ENCODE assay signal across 21 cellular contexts in the genomic region with DNA sequence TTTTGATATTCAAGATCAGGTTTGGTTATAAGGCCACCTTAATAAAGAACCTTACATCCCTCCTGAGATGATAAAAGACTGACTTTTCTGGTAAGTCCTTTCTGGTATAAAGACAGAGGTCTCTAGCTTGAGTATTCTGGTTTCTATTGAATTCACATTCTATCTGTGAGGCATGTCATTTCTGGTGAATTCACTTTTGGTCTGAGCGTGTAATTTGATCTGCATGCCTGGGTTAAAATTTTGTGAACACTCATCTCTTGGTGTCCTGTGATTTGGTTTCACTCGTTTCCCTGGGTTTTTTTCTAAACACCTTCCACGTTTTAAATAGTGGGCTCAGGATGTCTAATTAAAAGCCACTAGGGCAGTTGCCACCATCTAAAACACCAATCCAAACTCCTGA. TPM values are rescaled to one million over a fixed set of nuclear protein-coding genes. Genes with fewer than 3 reads are reported as not detected.
DNase-seq lines count a peak whose midpoint lies in the region; ATAC-seq, FAIRE-seq and TF ChIP-seq lines count a peak whose summit lies in the region.
"Had no signal": no experiment of that assay in that cellular context is flagged by ENCODE, and none has a peak within 500 bp of the region (broad histone marks: within the 10 kb centered on the region; RNA-seq: fewer than 3 reads in every experiment).

No MANE protein-coding gene starts in this region.

- H3K36me3 ChIP-seq in Karpas-422 (ENCODE audit: insufficient read depth, low read length) (peaks cover 30% of the 10 kb centered on the region), transverse colon (peaks cover 0 to 34% (median 16%) of the 10 kb centered on the region in 4 donors)
- H3K36me3 ChIP-seq: prostate gland had no signal

- no peaks in the 10 kb centered on the region for H3K27me3 Mint-ChIP-seq in CD4-positive, alpha-beta T cell
- H3K27me3 Mint-ChIP-seq: activated B cell treated with CpG ODN at 0.5 μM for 24 hours; activated CD4-positive, alpha-beta memory T cell treated with anti-CD3 and anti-CD28 coated beads for 36 hours; stimulated activated naive CD8-positive, alpha-beta T cell treated with anti-CD3 and anti-CD28 coated beads, Interleukin-15, amount 100 ng/mL, for 72 hours had no signal

- no peak overlapping the region for H3K9ac ChIP-seq in Karpas-422 (ENCODE audit: low read length)

- H3K4me3 Mint-ChIP-seq in CD4-positive, alpha-beta T cell, result no peak overlapping the region
- H3K4me3 Mint-ChIP-seq: activated B cell treated with CpG ODN at 0.5 μM for 24 hours; activated CD4-positive, alpha-beta memory T cell treated with anti-CD3 and anti-CD28 coated beads for 36 hours; stimulated activated naive CD8-positive, alpha-beta T cell treated with anti-CD3 and anti-CD28 coated beads, Interleukin-15, amount 100 ng/mL, for 72 hours had no signal

- TF ChIP-seq EP300 in transverse colon (IDR thresholded peaks at IDR 0.05; ENCODE audit: low read depth), result no peak

- CTCF ChIA-PET in CD4-positive, alpha-beta T cell (lab: Charles Lee), result no interaction called here

- H3K9me3 ChIP-seq in CD4-positive, alpha-beta T cell (ENCODE audit: control insufficient read depth, low read length), result no peaks in the 10 kb centered on the region
- H3K9me3 ChIP-seq in Karpas-422 (ENCODE audit: low read length) (no peaks in the 10 kb centered on the region), transverse colon (no peaks in the 10 kb centered on the region)
- H3K9me3 ChIP-seq: heart right ventricle, left ventricle myocardium inferior, Peyer's patch, prostate gland, upper lobe of left lung had no signal

- TF ChIP-seq CTCF in 22Rv1 (IDR thresholded peaks at IDR 0.05), result no peak
- TF ChIP-seq CTCF in CD4-positive, alpha-beta T cell (IDR thresholded peaks at IDR 0.05), result no peak
- no peak for TF ChIP-seq CTCF in transverse colon (IDR thresholded peaks at IDR 0.05)

- intact Hi-C loops in CD4-positive, alpha-beta T cell (cut with DNase I, micrococcal nuclease), result no loop called here
- intact Hi-C loops in transverse colon (cut with DNase I; ENCODE audit: low total_unique reads), result no loop called here

- no peak overlapping the region for H3K4me2 ChIP-seq in Karpas-422 (ENCODE audit: low read depth, low read length, poor library complexity, severe bottlenecking)

- H2AFZ ChIP-seq in Karpas-422 (ENCODE audit: low read length), result no peak overlapping the region

- FAIRE-seq in frontal cortex (lab: Jason Lieb, UNC), result no peak
- FAIRE-seq: small intestine had no signal

- H3K27ac ChIP-seq in 22Rv1 (peak overlapping the region; percentile 17; the same call in 1 of the 2 replicates), Karpas-422 (ENCODE audit: low read length) (no peak overlapping the region), epithelial cell of prostate (peak overlapping the region; percentile 21), transverse colon (no peak overlapping the region)
- no peak overlapping the region for H3K27ac ChIP-seq in CD4-positive, alpha-beta T cell (ENCODE audit: low read depth, low read length)
- H3K27ac ChIP-seq: heart right ventricle, Peyer's patch, prostate gland, upper lobe of left lung had no signal

- ATAC-seq in CD4-positive, alpha-beta T cell (ENCODE audit: poor library complexity), result no peak

- WGBS in transverse colon (ENCODE audit: low coverage in 1 of 2), 2 donors, result 30 to 52% methylated on average over 2 to 3 of the region's 3 CpGs

- POLR2A ChIA-PET in CD4-positive, alpha-beta T cell (lab: Charles Lee), result interaction anchor here (0.8 to 6.1 kb wide), 2 partner anchors 12 to 41 kb away, joined by 3 to 51 read pairs; a partner anchor contains a TSS

- H3K27ac Mint-ChIP-seq in CD4-positive, alpha-beta T cell, result peak overlapping the region; percentile 47
- H3K27ac Mint-ChIP-seq: activated B cell treated with CpG ODN at 0.5 μM for 24 hours; activated CD4-positive, alpha-beta memory T cell treated with anti-CD3 and anti-CD28 coated beads for 36 hours had no signal

- H3K4me1 Mint-ChIP-seq in CD4-positive, alpha-beta T cell (ENCODE audit: low read depth), result peaks cover 20% of the 10 kb centered on the region

- no peaks in the 10 kb centered on the region for H3K9me3 Mint-ChIP-seq in CD4-positive, alpha-beta T cell
- H3K9me3 Mint-ChIP-seq: activated B cell treated with CpG ODN at 0.5 μM for 24 hours; activated CD4-positive, alpha-beta memory T cell treated with anti-CD3 and anti-CD28 coated beads for 36 hours; stimulated activated naive CD8-positive, alpha-beta T cell treated with anti-CD3 and anti-CD28 coated beads, Interleukin-15, amount 100 ng/mL, for 72 hours had no signal

- H3K4me1 ChIP-seq in Karpas-422 (ENCODE audit: low read length), result no peaks in the 10 kb centered on the region
- no peaks in the 10 kb centered on the region for H3K4me1 ChIP-seq in transverse colon
- H3K4me1 ChIP-seq: Peyer's patch, prostate gland, upper lobe of left lung had no signal

- H4K20me1 ChIP-seq in Karpas-422 (ENCODE audit: insufficient read depth, low read depth, low read length), result peaks cover 24% of the 10 kb centered on the region; the same call in 1 of the 2 replicates

- no peaks in the 10 kb centered on the region for H3K27me3 ChIP-seq in CD4-positive, alpha-beta T cell (ENCODE audit: control insufficient read depth, insufficient read depth, low read length)
- H3K27me3 ChIP-seq in Karpas-422 (ENCODE audit: low read length) (no peaks in the 10 kb centered on the region), transverse colon (no peaks in the 10 kb centered on the region)
- H3K27me3 ChIP-seq: heart right ventricle, Peyer's patch, upper lobe of left lung had no signal

- DNase-seq in CD4-positive, alpha-beta T cell, result no peak
- DNase-seq in Karpas-422, result peak; percentile 73
- no peak for DNase-seq in epithelial cell of prostate (ENCODE audit: low read depth, low spot score)
- DNase-seq in COR-L47 (lab: John Stamatoyannopoulos, UW), result no peak
- no peak for DNase-seq in frontal cortex (ENCODE audit: low spot score in 2 of 2)
- no peak for DNase-seq in activated CD4-positive, CD25-positive, alpha-beta regulatory T cell (lab: John Stamatoyannopoulos, UW)
- no peak for DNase-seq in transverse colon
- DNase-seq: activated B cell treated with CpG ODN at 0.5 μM for 24 hours; activated CD4-positive, alpha-beta memory T cell treated with anti-CD3 and anti-CD28 coated beads for 36 hours; cerebellar nuclear complex; heart right ventricle; left ventricle myocardium inferior; NCI-H1694 treated with DMSO at 0.1 percent for 48 hours; NCI-H345; small intestine; stimulated activated CD4-positive, alpha-beta T cell treated with anti-CD3 and anti-CD28 coated beads, Interleukin-4, amount 100 ng/mL, for 1 hour; stimulated activated naive CD8-positive, alpha-beta T cell treated with anti-CD3 and anti-CD28 coated beads, Interleukin-15, amount 100 ng/mL, for 72 hours; upper lobe of left lung had no signal

- no peaks in the 10 kb centered on the region for H3K79me2 ChIP-seq in Karpas-422 (ENCODE audit: low read length)

- H3K4me3 ChIP-seq in Karpas-422 (ENCODE audit: low read length) (no peak overlapping the region), transverse colon (no peak overlapping the region)
- H3K4me3 ChIP-seq: heart right ventricle, left ventricle myocardium inferior, Peyer's patch, prostate gland, upper lobe of left lung had no signal

- no peak for TF ChIP-seq POLR2A in transverse colon (IDR thresholded peaks at IDR 0.05)

- H3K9me2 ChIP-seq in Karpas-422 (replicated peaks; ENCODE audit: insufficient read depth, low read length), result no peaks in the 10 kb centered on the region

- in situ Hi-C loops in transverse colon (cut with MboI; ENCODE audit: low pct_ligation_motif_present in 1 of 4, low pct_unique_long_range_greater_than_20kb in 1 of 4, low sequenced_read_pairs in 3 of 4), result no loop called here

- peaks cover 43% of the 10 kb centered on the region for H3K36me3 Mint-ChIP-seq in CD4-positive, alpha-beta T cell (ENCODE audit: low read depth)

RNA-seq across cellular contexts. Expression of a gene that starts 12.2 kb away (rescaled TPM):
- total RNA-seq in CD4-positive, alpha-beta T cell, result 100 to 1,000 TPM; 658 TPM
- 133 and 180 TPM in 2 replicates for total RNA-seq in Karpas-422 (2014; rRNA removed; shearing (Covaris generic); ENCODE audit: low replicate concordance)
- total RNA-seq in frontal cortex (129 TPM), transverse colon (100 to 1,000 TPM; 210 to 312 (median 266) TPM)

RNA-seq across cellular contexts. Expression of a gene that starts 38.9 kb away (rescaled TPM):
- total RNA-seq in CD4-positive, alpha-beta T cell, result 100 to 1,000 TPM; 107 TPM
- total RNA-seq in Karpas-422 (2014; rRNA removed; shearing (Covaris generic); ENCODE audit: low replicate concordance), result 94.5 and 113 TPM in 2 replicates
- total RNA-seq in frontal cortex, result 152 TPM
- total RNA-seq in transverse colon, result 10 to 100 TPM; 61.3 to 98.0 (median 78.8) TPM

Comparison
In these comparisons a context has a peak if more than half of its experiments do, and no peak if none do; other contexts are left out.
1. H3K27ac ChIP-seq: peak in 22Rv1 (single experiment) and epithelial cell of prostate (single experiment); none in CD4-positive, alpha-beta T cell (single experiment), Karpas-422 (single experiment) and transverse colon (0 of 4).